ENCODE assay signal across 1 cellular context in genomic region chr15:70063284-70063991, GRCh38.
TF ChIP-seq lines count a peak whose summit lies in the region.

No MANE protein-coding gene starts in this region.

TF ChIP-seq in PFSK-1, 5 proteins besides CTCF, POLR2A, EP300 and RAD21:
- TF ChIP-seq REST (IDR thresholded peaks at IDR 0.05; ENCODE audit: insufficient read depth in 1 of 2, low read depth in 2 of 2, low read length in 2 of 2) = peak in 1 of 2 experiments; percentile 24; a peak in 1 of 4 replicates
- peak; percentile 47 for TF ChIP-seq FOXP2 (optimal IDR thresholded peaks at IDR 0.05; ENCODE audit: borderline replicate concordance, extremely low read depth, extremely low read length, insufficient read depth)
- no peak for TF ChIP-seq POLR2AphosphoS5 (IDR thresholded peaks at IDR 0.05; ENCODE audit: low read depth, low read length)
- TF ChIP-seq SIN3A (IDR thresholded peaks at IDR 0.05; ENCODE audit: borderline replicate concordance, insufficient read depth, low read length) = peak; percentile 59; the same call in 1 of the 2 replicates
- TF ChIP-seq TAF1 (IDR thresholded peaks at IDR 0.05; ENCODE audit: borderline replicate concordance, insufficient read depth, low read length) = no peak
